In the genomic region with DNA sequence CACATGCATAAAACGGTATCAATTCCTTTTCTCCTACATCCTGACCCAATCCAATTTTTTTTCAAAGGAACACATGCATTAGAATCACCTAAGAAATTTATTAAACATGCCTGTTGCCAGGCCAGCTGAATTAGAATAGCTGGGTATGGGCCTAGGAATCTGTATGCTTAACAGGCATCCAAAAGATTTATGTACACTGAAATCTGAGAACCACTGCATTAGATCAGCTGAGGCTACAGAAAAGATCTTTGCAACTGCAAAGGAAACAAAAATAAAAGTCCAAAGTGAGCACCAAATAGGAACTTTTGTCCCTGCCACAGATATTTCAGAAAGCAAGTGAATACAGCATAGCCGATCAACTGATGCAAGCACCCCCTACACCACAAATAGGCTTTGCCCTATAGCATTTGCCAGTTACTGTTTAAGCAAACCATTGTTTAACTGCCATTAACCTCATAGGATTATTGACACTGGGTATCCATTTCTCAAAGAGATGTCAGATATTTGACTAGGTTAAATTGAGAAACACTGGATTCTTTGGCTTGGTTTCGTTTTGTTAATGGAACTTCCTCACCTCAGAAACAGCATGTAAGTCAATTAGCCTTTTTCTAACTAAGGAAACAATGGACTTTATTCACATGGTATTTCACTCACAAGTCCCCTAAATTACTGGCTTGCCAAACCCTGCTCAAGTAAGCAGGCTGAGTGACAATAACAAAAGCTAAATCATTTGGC, we compare ENCODE assay signal across 15 cellular contexts.
DNase-seq lines count a peak whose midpoint lies in the region; ATAC-seq, FAIRE-seq and TF ChIP-seq lines count a peak whose summit lies in the region.
"Had no signal": no experiment of that assay in that cellular context is flagged by ENCODE, and none has a peak within 500 bp of the region (broad histone marks: within the 10 kb centered on the region; RNA-seq: fewer than 3 reads in every experiment).

No MANE protein-coding gene starts in this region.

- H3K4me3 ChIP-seq in HepG2 (replicated peaks in 1 of 3; ENCODE audit: insufficient read depth in 1 of 3, low read depth in 2 of 3, low read length in 3 of 3): peak overlapping the region in 1 of 3 experiments; percentile 19; a peak in 2 of 6 replicates
- no peak overlapping the region for H3K4me3 ChIP-seq in right lobe of liver
- H3K4me3 ChIP-seq in GM12878: no peak overlapping the region
- no peak overlapping the region for H3K4me3 ChIP-seq in lower leg skin (ENCODE audit: low read depth, poor library complexity, severe bottlenecking)
- no peak overlapping the region for H3K4me3 ChIP-seq in BE2C (ENCODE audit: low read depth, low read length)

- TF ChIP-seq CTCF in HepG2 (CRISPR knock-in tag; IDR thresholded peaks at IDR 0.05) (no peak), right lobe of liver (IDR thresholded peaks at IDR 0.05) (no peak), GM12878 (IDR thresholded peaks at IDR 0.05 in 2 of 3, conservative IDR thresholded peaks at IDR 0.05 in 1 of 3; ENCODE audit: control insufficient read depth in 2 of 3, extremely low read depth in 1 of 3, insufficient read depth in 1 of 3, low read depth in 3 of 3, low read length in 3 of 3) (no peak), lower leg skin (IDR thresholded peaks at IDR 0.05) (no peak), BE2C (IDR thresholded peaks at IDR 0.05; ENCODE audit: low read depth, low read length) (no peak)

- H3K36me3 ChIP-seq in HepG2 (replicated peaks in 1 of 2; ENCODE audit: control insufficient read depth in 1 of 2, insufficient read depth in 2 of 2, low read length in 2 of 2): no peaks in the 10 kb centered on the region
- no peaks in the 10 kb centered on the region for H3K36me3 ChIP-seq in right lobe of liver
- no peaks in the 10 kb centered on the region for H3K36me3 ChIP-seq in GM12878 (ENCODE audit: control insufficient read depth in 2 of 2, insufficient read depth in 2 of 2, low read length in 1 of 2)
- peaks cover 3% of the 10 kb centered on the region; the same call in 1 of the 2 replicates for H3K36me3 ChIP-seq in BE2C

- H3K27ac ChIP-seq in HepG2 (ENCODE audit: extremely low read length, insufficient read depth, low read length): peak overlapping the region; percentile 26
- no peak overlapping the region for H3K27ac ChIP-seq in right lobe of liver
- no peak overlapping the region for H3K27ac ChIP-seq in GM12878 (ENCODE audit: control insufficient read depth, insufficient read depth)

- CTCF ChIA-PET in HepG2 (lab: Yijun Ruan, JAX; ENCODE audit: low intra/inter-chr PET ratio, low total read pairs): no interaction called here
- CTCF ChIA-PET in GM12878 (lab: Yijun Ruan, JAX): no interaction called here

- FAIRE-seq in HepG2 (lab: Jason Lieb, UNC) (peak; percentile 89), GM12878 (lab: Jason Lieb, UNC) (no peak)

- H3K9me3 ChIP-seq in HepG2 (ENCODE audit: low read length): no peaks in the 10 kb centered on the region
- no peaks in the 10 kb centered on the region for H3K9me3 ChIP-seq in right lobe of liver
- H3K9me3 ChIP-seq in GM12878 (replicated peaks; ENCODE audit: control insufficient read depth, insufficient read depth, low read length): no peaks in the 10 kb centered on the region
- no peaks in the 10 kb centered on the region for H3K9me3 ChIP-seq in BE2C

- WGBS in HepG2 (ENCODE audit: low lambda C conversion rate): 21% methylated on average over 3 of the region's 3 CpGs
- 61% methylated on average over 3 of the region's 3 CpGs for WGBS in right lobe of liver (ENCODE audit: insufficient coverage, low coverage, low lambda C conversion rate, missing lambda C conversion rate)
- WGBS in GM12878 (ENCODE audit: insufficient coverage, insufficient replicate concordance, low lambda C conversion rate, missing lambda C conversion rate): 65% methylated on average over 3 of the region's 3 CpGs
- 68 to 79% methylated on average over 3 of the region's 3 CpGs for WGBS in lower leg skin, 2 donors

- intact Hi-C loops in HepG2 (cut with micrococcal nuclease; ENCODE audit: unreplicated experiment): loop anchor here (10.0 kb wide), 1 partner anchor 138 kb away; no protein-coding TSS in a partner anchor
- intact Hi-C loops in right lobe of liver (cut with DNase I): no loop called here
- intact Hi-C loops in GM12878 (cut with micrococcal nuclease; ENCODE audit: unreplicated experiment): no loop called here
- intact Hi-C loops in lower leg skin (cut with DNase I; ENCODE audit: low total_unique reads): no loop called here

- in situ Hi-C loops in HepG2 (cut with HindIII; ENCODE audit: extremely low pct_ligation_motif_present, low pct_unique_long_range_greater_than_20kb) (no loop called here), GM12878 (cut with MboI) (no loop called here)

- H4K20me1 ChIP-seq in HepG2 (ENCODE audit: insufficient read depth, low read length) (no peaks in the 10 kb centered on the region), GM12878 (ENCODE audit: control insufficient read depth, insufficient read depth) (no peaks in the 10 kb centered on the region)

- no peak for TF ChIP-seq RAD21 in HepG2 (CRISPR knock-in tag; IDR thresholded peaks at IDR 0.05)
- no peak for TF ChIP-seq RAD21 in GM12878 (IDR thresholded peaks at IDR 0.05; ENCODE audit: insufficient read depth, low read depth, low read length)

- TF ChIP-seq EP300 in HepG2 (IDR thresholded peaks at IDR 0.05; ENCODE audit: low read depth in 2 of 2, low read length in 2 of 2): no peak
- no peak for TF ChIP-seq EP300 in HepG2 (CRISPR knock-in tag; IDR thresholded peaks at IDR 0.05; ENCODE audit: borderline replicate concordance)
- TF ChIP-seq EP300 in GM12878 (IDR thresholded peaks at IDR 0.05; ENCODE audit: borderline replicate concordance in 1 of 2, control insufficient read depth in 1 of 2, low read depth in 2 of 2, low read length in 2 of 2): no peak

- H3K27me3 ChIP-seq in HepG2 (ENCODE audit: control insufficient read depth in 1 of 2, insufficient read depth in 2 of 2, low read length in 2 of 2): no peaks in the 10 kb centered on the region
- no peaks in the 10 kb centered on the region for H3K27me3 ChIP-seq in right lobe of liver
- no peaks in the 10 kb centered on the region for H3K27me3 ChIP-seq in GM12878 (replicated peaks in 1 of 2; ENCODE audit: control insufficient read depth in 2 of 2, insufficient read depth in 2 of 2, low read length in 1 of 2)
- H3K27me3 ChIP-seq in BE2C: no peaks in the 10 kb centered on the region; the same call in 1 of the 2 replicates

- POLR2A ChIA-PET in HepG2 (lab: Yijun Ruan, JAX): no interaction called here
- POLR2A ChIA-PET in GM12878 (lab: Charles Lee): no interaction called here

- SMC1A ChIA-PET in GM12878 (lab: Charles Lee; ENCODE audit: uncharacterized antibody, unreplicated experiment): interaction anchor here (0.8 kb wide), 1 partner anchor 15 kb away, joined by 4 read pairs; no protein-coding TSS in a partner anchor

- no peak for TF ChIP-seq POLR2A in HepG2 (IDR thresholded peaks at IDR 0.05; ENCODE audit: insufficient read depth in 1 of 2, low read depth in 2 of 2, low read length in 2 of 2)
- no peak for TF ChIP-seq POLR2A in right lobe of liver (IDR thresholded peaks at IDR 0.05)
- no peak for TF ChIP-seq POLR2A in GM12878 (IDR thresholded peaks at IDR 0.05; ENCODE audit: low read depth, low read length)
- no peak for TF ChIP-seq POLR2A in lower leg skin (IDR thresholded peaks at IDR 0.05)

- H3K79me2 ChIP-seq in HepG2 (ENCODE audit: insufficient read depth, low read length): no peaks in the 10 kb centered on the region
- H3K79me2 ChIP-seq in GM12878 (ENCODE audit: control insufficient read depth, insufficient read depth, low read length): no peaks in the 10 kb centered on the region

- H3K9ac ChIP-seq in HepG2 (ENCODE audit: insufficient read depth, low read depth, low read length) (no peak overlapping the region), GM12878 (ENCODE audit: control insufficient read depth, insufficient read depth, low read length) (no peak overlapping the region)

- H2AFZ ChIP-seq in HepG2 (ENCODE audit: low read length): no peak overlapping the region
- H2AFZ ChIP-seq in GM12878 (ENCODE audit: control insufficient read depth, low read depth, low read length): no peak overlapping the region

- ATAC-seq in HepG2 (peak; percentile 94), right lobe of liver (no peak), GM12878 (peak; percentile 38; the same call in 2 of the 3 replicates)
- ATAC-seq: esophagus mucosa, Panc1 had no signal

- H3K4me2 ChIP-seq in HepG2 (ENCODE audit: low read depth, low read length) (peak overlapping the region; percentile 43), GM12878 (ENCODE audit: control insufficient read depth, insufficient read depth) (no peak overlapping the region)

- peaks cover 36% of the 10 kb centered on the region for H3K4me1 ChIP-seq in HepG2 (ENCODE audit: insufficient read depth, low read length)
- H3K4me1 ChIP-seq in right lobe of liver: no peaks in the 10 kb centered on the region
- H3K4me1 ChIP-seq in GM12878 (ENCODE audit: control insufficient read depth, insufficient read depth, low read length): no peaks in the 10 kb centered on the region
- H3K4me1 ChIP-seq in BE2C: no peaks in the 10 kb centered on the region

- DNase-seq in HepG2 (ENCODE audit: low spot score) (peak; percentile 76), right lobe of liver (no peak), NCI-H146 treated with DMSO at 0.1 percent for 48 hours (lab: John Stamatoyannopoulos, UW; ENCODE audit: unreplicated experiment) (peak; percentile 48), GM12878 (ENCODE audit: low read depth, low spot score) (no peak), HT-29 (ENCODE audit: low spot score) (no peak), lower leg skin (ENCODE audit: low spot score in 2 of 2) (no peak), BE2C (no peak)
- DNase-seq in activated CD4-positive, CD25-positive, alpha-beta regulatory T cell (lab: John Stamatoyannopoulos, UW): no peak
- DNase-seq: activated CD8-positive, alpha-beta memory T cell treated with anti-CD3 and anti-CD28 coated beads for 24 hours; NCI-H1092 treated with DMSO at 0.1 percent for 48 hours; posterior cingulate gyrus; stimulated activated CD4-positive, alpha-beta T cell treated with anti-CD3 and anti-CD28 coated beads, Interleukin-1b, Interleukin-23, amount 100 ng/mL, for 48 hours; T-helper 9 cell had no signal

- BruUV-seq in HepG2 (replicated peaks; lab: Mats Ljungman, UMichigan) (no TSS peak), GM12878 (replicated peaks; lab: Mats Ljungman, UMichigan) (no TSS peak)

- RAD21 ChIA-PET in GM12878 (lab: Charles Lee; ENCODE audit: unreplicated experiment): no interaction called here

TF ChIP-seq in HepG2, 621 proteins besides CTCF, POLR2A, EP300 and RAD21 (continues in another document):
- TF ChIP-seq ZNF614 (CRISPR knock-in tag; IDR thresholded peaks at IDR 0.05; ENCODE audit: borderline replicate concordance): 0 out of 2 replicates have a peak, but pooled peaks have one; percentile 15
- no peak for TF ChIP-seq ZFP41 (CRISPR knock-in tag; IDR thresholded peaks at IDR 0.05; ENCODE audit: borderline replicate concordance)

TF ChIP-seq in GM12878, 131 proteins besides CTCF, POLR2A, EP300 and RAD21:
- no peak for TF ChIP-seq EGR1 (IDR thresholded peaks at IDR 0.05; ENCODE audit: borderline replicate concordance in 1 of 2, low read depth in 2 of 2, low read length in 2 of 2)
- 0 out of 2 replicates have a peak, but pooled peaks have one; percentile 10 for TF ChIP-seq MTA2 (IDR thresholded peaks at IDR 0.05; ENCODE audit: low read depth)

Comparison
In these comparisons a context has a peak if more than half of its experiments do, and no peak if none do; other contexts are left out.
1. ATAC-seq: peak in HepG2 (single experiment) and GM12878 (single experiment); none in right lobe of liver (0 of 4).
2. DNase-seq: peak in HepG2 (single experiment) and NCI-H146 treated with DMSO at 0.1 percent for 48 hours (single experiment); none in right lobe of liver (0 of 3), GM12878 (single experiment), HT-29 (single experiment), lower leg skin (0 of 2), activated CD4-positive, CD25-positive, alpha-beta regulatory T cell (0 of 4) and BE2C (single experiment).